Comparison of ENCODE assay signal across 8 cellular contexts in the genomic region with DNA sequence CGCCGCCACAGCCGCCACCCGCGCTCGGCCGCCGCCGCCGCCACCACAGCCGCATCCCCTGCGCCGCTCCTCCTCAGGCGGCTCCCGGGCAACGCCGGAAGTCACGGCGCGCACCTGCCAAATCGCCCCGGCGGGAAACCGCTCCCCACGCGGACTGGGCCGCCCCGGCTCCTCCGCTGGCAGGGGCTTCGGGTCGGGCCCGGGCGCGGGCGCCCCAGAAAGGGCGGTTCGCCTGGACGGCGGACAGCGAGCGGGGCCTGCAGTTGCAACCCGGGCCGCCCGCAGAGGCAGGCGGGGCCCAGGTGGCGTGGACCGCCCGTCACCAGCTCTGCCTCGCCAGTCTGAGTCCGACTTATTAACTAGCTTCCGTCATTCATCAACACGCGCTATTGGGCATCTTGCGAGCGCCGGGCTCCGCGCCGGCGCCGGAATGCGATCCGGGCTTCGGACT. TPM values are rescaled to one million over a fixed set of nuclear protein-coding genes. Genes with fewer than 3 reads are reported as not detected.
A peak's percentile ranks its signal among the peaks of the same experiment; 100 is the strongest.
DNase-seq lines count a peak whose midpoint lies in the region; ATAC-seq and TF ChIP-seq lines count a peak whose summit lies in the region.

A gene with protein sequence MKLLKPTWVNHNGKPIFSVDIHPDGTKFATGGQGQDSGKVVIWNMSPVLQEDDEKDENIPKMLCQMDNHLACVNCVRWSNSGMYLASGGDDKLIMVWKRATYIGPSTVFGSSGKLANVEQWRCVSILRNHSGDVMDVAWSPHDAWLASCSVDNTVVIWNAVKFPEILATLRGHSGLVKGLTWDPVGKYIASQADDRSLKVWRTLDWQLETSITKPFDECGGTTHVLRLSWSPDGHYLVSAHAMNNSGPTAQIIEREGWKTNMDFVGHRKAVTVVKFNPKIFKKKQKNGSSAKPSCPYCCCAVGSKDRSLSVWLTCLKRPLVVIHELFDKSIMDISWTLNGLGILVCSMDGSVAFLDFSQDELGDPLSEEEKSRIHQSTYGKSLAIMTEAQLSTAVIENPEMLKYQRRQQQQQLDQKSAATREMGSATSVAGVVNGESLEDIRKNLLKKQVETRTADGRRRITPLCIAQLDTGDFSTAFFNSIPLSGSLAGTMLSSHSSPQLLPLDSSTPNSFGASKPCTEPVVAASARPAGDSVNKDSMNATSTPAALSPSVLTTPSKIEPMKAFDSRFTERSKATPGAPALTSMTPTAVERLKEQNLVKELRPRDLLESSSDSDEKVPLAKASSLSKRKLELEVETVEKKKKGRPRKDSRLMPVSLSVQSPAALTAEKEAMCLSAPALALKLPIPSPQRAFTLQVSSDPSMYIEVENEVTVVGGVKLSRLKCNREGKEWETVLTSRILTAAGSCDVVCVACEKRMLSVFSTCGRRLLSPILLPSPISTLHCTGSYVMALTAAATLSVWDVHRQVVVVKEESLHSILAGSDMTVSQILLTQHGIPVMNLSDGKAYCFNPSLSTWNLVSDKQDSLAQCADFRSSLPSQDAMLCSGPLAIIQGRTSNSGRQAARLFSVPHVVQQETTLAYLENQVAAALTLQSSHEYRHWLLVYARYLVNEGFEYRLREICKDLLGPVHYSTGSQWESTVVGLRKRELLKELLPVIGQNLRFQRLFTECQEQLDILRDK (minus strand): TSS at position 93 of the 451 bp plus-strand sequence. CDS start 257 bp downstream, outside the sequence.

- ATAC-seq in GM18858 (IDR thresholded peaks at IDR 0.05; ENCODE audit: unreplicated experiment) (peak; percentile 28), HG03066 (IDR thresholded peaks at IDR 0.05; ENCODE audit: low read depth, unreplicated experiment) (peak; percentile 39), left lobe of liver (peak; percentile 68)

- no TSS peak for BruUV-seq in A673 (replicated peaks; lab: Mats Ljungman, UMichigan)

- DNase-seq in A673 (ENCODE audit: low spot score) (peak; percentile 86), NCI-H226 (peak; percentile 40), colonic mucosa (peak; percentile 80), left lobe of liver (ENCODE audit: low spot score) (peak; percentile 84)
- DNase-seq in activated CD4-positive, alpha-beta T cell treated with anti-CD3 and anti-CD28 coated beads for 4 hours, result peak; percentile 82 to 86
- peak; percentile 86 to 94 for DNase-seq in stimulated activated CD4-positive, alpha-beta T cell treated with anti-CD3 and anti-CD28 coated beads, Interleukin-2, amount 100 ng/mL, for 48 hours

- peak within 1 kb of the TSS; percentile 93 to 96 for H3K9ac ChIP-seq in colonic mucosa (ENCODE audit: low read depth in 2 of 2, low read length in 2 of 2)

- H3K4me1 ChIP-seq in A673 (ENCODE audit: insufficient read depth, low read length, poor library complexity, severe bottlenecking), result no peaks in the 10 kb centered on the region
- H3K4me1 ChIP-seq in colonic mucosa, result peaks cover 2% of the 10 kb centered on the region

- intact Hi-C loops in A673 (cut with micrococcal nuclease; ENCODE audit: unreplicated experiment), result loop anchor here (2.0 to 5.0 kb wide), 2 partner anchors 47 to 286 kb away; partner anchors contain the start of genes CDC45 and UFD1
- intact Hi-C loops in colonic mucosa (cut with DNase I), result no loop called here

- H3K27me3 ChIP-seq in A673 (replicated peaks; ENCODE audit: insufficient read depth, low read depth, low read length, poor library complexity) (no peaks in the 10 kb centered on the region), colonic mucosa (no peaks in the 10 kb centered on the region)

- H3K4me3 ChIP-seq in A673 (ENCODE audit: low read depth, low read length, poor library complexity, severe bottlenecking), result peak within 1 kb of the TSS; percentile 89
- H3K4me3 ChIP-seq in colonic mucosa, result peak within 1 kb of the TSS; percentile 91

- CTCF ChIA-PET in A673 (lab: Charles Lee), result interaction anchor here (0.6 kb wide), 1 partner anchor 1485 kb away, joined by 3 read pairs; the partner anchor contains the start of gene CRKL

- H3K9me3 ChIP-seq in A673 (ENCODE audit: low read depth, low read length, poor library complexity, severe bottlenecking) (no peaks in the 10 kb centered on the region), colonic mucosa (no peaks in the 10 kb centered on the region)

- H3K27ac ChIP-seq in A673 (ENCODE audit: low read depth, low read length, poor library complexity, severe bottlenecking) (peak within 1 kb of the TSS; percentile 99), colonic mucosa (peak within 1 kb of the TSS; percentile 97)

- POLR2A ChIA-PET in A673 (lab: Charles Lee; ENCODE audit: low non-redundant PET), result no interaction called here

- TF ChIP-seq CTCF in A673 (conservative IDR thresholded peaks at IDR 0.05; ENCODE audit: low read depth, low read length) (no peak), colonic mucosa (IDR thresholded peaks at IDR 0.05) (no peak)

- H3K36me3 ChIP-seq in A673 (ENCODE audit: insufficient read depth, low read length, poor library complexity, severe bottlenecking) (peaks cover 6% of the 10 kb centered on the region), colonic mucosa (no peaks in the 10 kb centered on the region)

RNA-seq across cellular contexts. Expression of the gene that starts here (rescaled TPM):
- 50.6 and 52.3 TPM in 2 replicates for total RNA-seq in A673 (2021)
- total RNA-seq in colonic mucosa, result 10 to 100 TPM; 22.3 to 41.5 TPM
- total RNA-seq in left lobe of liver, result 20.2 TPM

Comparison
In these comparisons a context has a peak if more than half of its experiments do, and no peak if none do; other contexts are left out.
1. Peak in every context shown above with its lines: DNase-seq, ATAC-seq, H3K4me3 ChIP-seq and H3K27ac ChIP-seq.
2. DNase-seq: peak in every context shown above with its lines; median percentile 90 in stimulated activated CD4-positive, alpha-beta T cell treated with anti-CD3 and anti-CD28 coated beads, Interleukin-2, amount 100 ng/mL, for 48 hours; 86 in A673; 84 in activated CD4-positive, alpha-beta T cell treated with anti-CD3 and anti-CD28 coated beads for 4 hours; 84 in left lobe of liver; 80 in colonic mucosa; 40 in NCI-H226.